24 cellular contexts compared by ENCODE assay signal in the genomic region with DNA sequence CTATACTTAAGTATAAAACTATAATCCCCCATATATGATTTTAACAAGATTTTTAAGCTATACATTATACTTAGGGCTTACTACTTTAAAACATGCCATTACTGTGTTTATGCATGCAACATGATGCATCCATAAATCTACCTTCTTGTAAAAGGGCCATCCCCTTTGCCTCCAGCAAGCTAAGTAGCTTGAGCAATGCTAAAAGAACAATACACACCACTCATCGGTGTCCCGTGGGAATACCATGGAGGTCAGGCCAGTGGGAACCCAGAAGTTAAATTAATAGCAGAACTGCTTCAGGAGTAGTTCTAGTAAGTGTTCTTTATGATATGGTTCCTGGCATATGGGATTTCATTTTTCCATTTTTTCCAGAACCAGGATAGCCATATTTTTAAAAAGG. TPM values are rescaled to one million over a fixed set of nuclear protein-coding genes. Genes with fewer than 3 reads are reported as not detected.
DNase-seq lines count a peak whose midpoint lies in the region; ATAC-seq, FAIRE-seq and TF ChIP-seq lines count a peak whose summit lies in the region.
"Had no signal": no experiment of that assay in that cellular context is flagged by ENCODE, and none has a peak within 500 bp of the region (broad histone marks: within the 10 kb centered on the region; RNA-seq: fewer than 3 reads in every experiment).

No MANE protein-coding gene starts in this region.

- 80% methylated on average over 2 of the region's 2 CpGs for WGBS in smooth muscle cell (ENCODE audit: low lambda C conversion rate)

- no peak for TF ChIP-seq POLR2A in H54 (IDR thresholded peaks at IDR 0.05; ENCODE audit: low read depth, low read length)

- TF ChIP-seq CTCF in smooth muscle cell (IDR thresholded peaks at IDR 0.05; ENCODE audit: borderline replicate concordance, insufficient read depth, poor library complexity, severe bottlenecking) = no peak

- H3K36me3 ChIP-seq in smooth muscle cell (ENCODE audit: low read depth) = no peaks in the 10 kb centered on the region
- H3K36me3 ChIP-seq: colonic mucosa, heart left ventricle, prostate gland, tibial nerve had no signal

- peaks cover 11% of the 10 kb centered on the region for H3F3A ChIP-seq in smooth muscle cell (ENCODE audit: low read depth)

- FAIRE-seq in H54 (lab: Jason Lieb, UNC) = no peak
- FAIRE-seq: islet of Langerhans had no signal

- H2AFZ ChIP-seq in smooth muscle cell (ENCODE audit: low read depth) = no peak overlapping the region
- H2AFZ ChIP-seq: PC-9 had no signal

- H3K27me3 ChIP-seq in smooth muscle cell (ENCODE audit: low read depth) = no peaks in the 10 kb centered on the region
- H3K27me3 ChIP-seq: colonic mucosa, heart left ventricle, tibial nerve had no signal

- DNase-seq in NCI-H2107 (lab: John Stamatoyannopoulos, UW) (peak; percentile 1), NCI-H2107 treated with DMSO at 0.1 percent for 48 hours (lab: John Stamatoyannopoulos, UW; ENCODE audit: unreplicated experiment) (no peak), T1000 (lab: John Stamatoyannopoulos, UW) (peak; percentile 21), fibroblast of peridontal ligament (ENCODE audit: extremely low read depth) (peak; percentile 80), smooth muscle cell (lab: John Stamatoyannopoulos, UW; ENCODE audit: unreplicated experiment) (no peak), H54 (ENCODE audit: insufficient read length, low spot score) (no peak), SKM-1 (lab: John Stamatoyannopoulos, UW; ENCODE audit: unreplicated experiment) (no peak)
- DNase-seq: activated CD4-positive, alpha-beta T cell treated with anti-CD3 and anti-CD28 coated beads for 4 hours; activated effector memory CD4-positive, alpha-beta T cell treated with anti-CD3 and anti-CD28 coated beads, Interleukin-2, amount 50 U/mL, for 16 hours; anterior cingulate cortex; colonic mucosa; heart left ventricle; natural killer cell; NCI-H1930; NCI-H69; PC-9; stimulated activated naive B cell treated with anti-CD40 and anti-IgM and Interleukin-4, amounts not matched to agents 10 μg/mL and 1 μg/mL and 100 μg/mL, for 72 hours had no signal

- H3K9me3 ChIP-seq in smooth muscle cell (replicated peaks; ENCODE audit: low read depth) = no peaks in the 10 kb centered on the region
- H3K9me3 ChIP-seq: colonic mucosa, prostate gland, tibial nerve had no signal

- no peak overlapping the region for H3K9ac ChIP-seq in smooth muscle cell (ENCODE audit: low read depth)

- peak overlapping the region; percentile 18 for H3K4me2 ChIP-seq in smooth muscle cell
- H3K4me2 ChIP-seq: PC-9 had no signal

- peaks cover 6% of the 10 kb centered on the region for H3K4me1 ChIP-seq in smooth muscle cell (ENCODE audit: low read depth)
- H3K4me1 ChIP-seq: colonic mucosa, prostate gland had no signal

- H3K27ac ChIP-seq in smooth muscle cell (ENCODE audit: low read depth) = peak overlapping the region; percentile 15
- H3K27ac ChIP-seq: 22Rv1, C4-2B, colonic mucosa, heart left ventricle, PC-9, prostate gland, SK-N-MC, tibial nerve had no signal

- ATAC-seq in GM19467 (IDR thresholded peaks at IDR 0.05; ENCODE audit: unreplicated experiment) = no peak
- ATAC-seq: heart left ventricle; natural killer cell; stimulated activated naive B cell treated with anti-CD40 and anti-IgM and Interleukin-4, amounts not matched to agents 10 μg/mL and 1 μg/mL and 100 μg/mL, for 72 hours had no signal

- H3K4me3 ChIP-seq in smooth muscle cell = no peak overlapping the region
- H3K4me3 ChIP-seq: colonic mucosa, heart left ventricle, PC-9, prostate gland, SK-N-MC, tibial nerve had no signal

- H3K79me2 ChIP-seq in smooth muscle cell (ENCODE audit: low read depth) = peaks cover 53% of the 10 kb centered on the region

- no peaks in the 10 kb centered on the region for H4K20me1 ChIP-seq in smooth muscle cell (ENCODE audit: low read depth)

RNA-seq across cellular contexts. Expression of a gene that starts 37.8 kb away (rescaled TPM):
- 6.5 and 6.6 TPM in 2 replicates for total RNA-seq in smooth muscle cell
- 6.6 and 11.8 TPM in 2 replicates for polyA plus RNA-seq in smooth muscle cell

Comparison
In these comparisons a context has a peak if more than half of its experiments do, and no peak if none do; other contexts are left out.
1. DNase-seq: peak in NCI-H2107 (single experiment), T1000 (single experiment) and fibroblast of peridontal ligament (single experiment); none in NCI-H2107 treated with DMSO at 0.1 percent for 48 hours (single experiment), smooth muscle cell (single experiment), H54 (single experiment) and SKM-1 (single experiment).